Comparison of ENCODE assay signal across 17 cellular contexts in genomic region chr12:28144059-28144458, GRCh38. TPM values are rescaled to one million over a fixed set of nuclear protein-coding genes. Genes with fewer than 3 reads are reported as not detected.
DNase-seq lines count a peak whose midpoint lies in the region; ATAC-seq, FAIRE-seq and TF ChIP-seq lines count a peak whose summit lies in the region.
"Had no signal": no experiment of that assay in that cellular context is flagged by ENCODE, and none has a peak within 500 bp of the region (broad histone marks: within the 10 kb centered on the region; RNA-seq: fewer than 3 reads in every experiment).

No MANE protein-coding gene starts in this region.

- no peaks in the 10 kb centered on the region for H3K9me2 ChIP-seq in GM23338 (ENCODE audit: insufficient read depth)

- POLR2A ChIA-PET in GM12878 (lab: Charles Lee), result no interaction called here

- no peak for TF ChIP-seq CTCF in GM23338 (conservative IDR thresholded peaks at IDR 0.05; ENCODE audit: low read depth in 2 of 2)
- TF ChIP-seq CTCF in GM12878 (IDR thresholded peaks at IDR 0.05 in 2 of 3, conservative IDR thresholded peaks at IDR 0.05 in 1 of 3; ENCODE audit: control insufficient read depth in 2 of 3, extremely low read depth in 1 of 3, insufficient read depth in 1 of 3, low read depth in 3 of 3, low read length in 3 of 3), result no peak
- TF ChIP-seq CTCF in esophagus squamous epithelium (IDR thresholded peaks at IDR 0.05), result no peak

- FAIRE-seq in GM12878 (lab: Jason Lieb, UNC), result no peak
- FAIRE-seq: GM12891, H1 had no signal

- no peaks in the 10 kb centered on the region for H3F3A ChIP-seq in GM23338 (replicated peaks; ENCODE audit: low read depth)

- no peaks in the 10 kb centered on the region for H4K20me1 ChIP-seq in GM23338 (replicated peaks; ENCODE audit: insufficient read depth)
- no peaks in the 10 kb centered on the region for H4K20me1 ChIP-seq in GM12878 (ENCODE audit: control insufficient read depth, insufficient read depth)
- H4K20me1 ChIP-seq: BLaER1 treated with 17β-estradiol and CSF1 and Interleukin-3, amounts not matched to agents 10 nM and 100 nM had no signal

- no peaks in the 10 kb centered on the region for H3K9me3 Mint-ChIP-seq in GM23338
- H3K9me3 Mint-ChIP-seq: IgD-negative memory B cell had no signal

- no peak overlapping the region for H3K9ac ChIP-seq in GM12878 (ENCODE audit: control insufficient read depth, insufficient read depth, low read length)
- H3K9ac ChIP-seq: BLaER1 treated with 17β-estradiol and CSF1 and Interleukin-3, amounts not matched to agents 10 nM and 100 nM; KMS-11 had no signal

- H3K36me3 ChIP-seq in GM23338 (ENCODE audit: insufficient read depth) (no peaks in the 10 kb centered on the region), GM12878 (ENCODE audit: control insufficient read depth in 2 of 2, insufficient read depth in 2 of 2, low read length in 1 of 2) (no peaks in the 10 kb centered on the region), esophagus squamous epithelium (no peaks in the 10 kb centered on the region)
- H3K36me3 ChIP-seq: BLaER1 treated with 17β-estradiol and CSF1 and Interleukin-3, amounts not matched to agents 10 nM and 100 nM had no signal

- CTCF ChIA-PET in GM12878 (lab: Yijun Ruan, JAX), result no interaction called here

- H3K4me1 ChIP-seq in GM23338 (ENCODE audit: insufficient read depth) (no peaks in the 10 kb centered on the region), GM12878 (ENCODE audit: control insufficient read depth, insufficient read depth, low read length) (no peaks in the 10 kb centered on the region), esophagus squamous epithelium (no peaks in the 10 kb centered on the region)
- H3K4me1 ChIP-seq: BLaER1 treated with 17β-estradiol and CSF1 and Interleukin-3, amounts not matched to agents 10 nM and 100 nM had no signal

- ATAC-seq in GM23338, result no peak
- ATAC-seq in GM12878, result no peak
- peak; percentile 98 for ATAC-seq in esophagus mucosa
- ATAC-seq in left lobe of liver, result no peak
- ATAC-seq in GM18907 (IDR thresholded peaks at IDR 0.05; ENCODE audit: unreplicated experiment), result no peak
- ATAC-seq in HG03097 (IDR thresholded peaks at IDR 0.05; ENCODE audit: low FRiP score, unreplicated experiment), result no peak

- no peak overlapping the region for H3K4me3 Mint-ChIP-seq in GM23338
- H3K4me3 Mint-ChIP-seq: CD4-positive, CD25-positive, alpha-beta regulatory T cell; IgD-negative memory B cell had no signal

- H3K79me2 ChIP-seq in GM23338 (replicated peaks; ENCODE audit: insufficient read depth) (no peaks in the 10 kb centered on the region), GM12878 (ENCODE audit: control insufficient read depth, insufficient read depth, low read length) (no peaks in the 10 kb centered on the region)

- H3K27ac Mint-ChIP-seq in GM23338, result no peak overlapping the region
- H3K27ac Mint-ChIP-seq: CD4-positive, CD25-positive, alpha-beta regulatory T cell; IgD-negative memory B cell had no signal

- H3K9me3 ChIP-seq in GM12878 (replicated peaks; ENCODE audit: control insufficient read depth, insufficient read depth, low read length) (no peaks in the 10 kb centered on the region), esophagus squamous epithelium (no peaks in the 10 kb centered on the region)
- H3K9me3 ChIP-seq: BLaER1 treated with 17β-estradiol and CSF1 and Interleukin-3, amounts not matched to agents 10 nM and 100 nM had no signal

- intact Hi-C loops in GM12878 (cut with micrococcal nuclease; ENCODE audit: unreplicated experiment), result no loop called here
- intact Hi-C loops in esophagus squamous epithelium (cut with DNase I), result no loop called here

- RAD21 ChIA-PET in GM12878 (lab: Charles Lee; ENCODE audit: unreplicated experiment), result no interaction called here

- DNase-seq in GM23338 (ENCODE audit: low spot score), result no peak
- DNase-seq in GM12878 (ENCODE audit: low read depth, low spot score), result no peak
- DNase-seq in left lobe of liver (ENCODE audit: low spot score), result no peak
- no peak for DNase-seq in esophagus squamous epithelium (lab: John Stamatoyannopoulos, UW)
- DNase-seq: ACHN; Calu3; CD4-positive, CD25-positive, alpha-beta regulatory T cell; DMS 273 treated with DMSO at 0.1 percent for 48 hours; HCEC 1CT had no signal

- SMC1A ChIA-PET in GM12878 (lab: Charles Lee; ENCODE audit: uncharacterized antibody, unreplicated experiment), result no interaction called here

- TF ChIP-seq POLR2A in GM12878 (IDR thresholded peaks at IDR 0.05; ENCODE audit: low read depth, low read length) (no peak), esophagus squamous epithelium (IDR thresholded peaks at IDR 0.05) (no peak)

- WGBS in GM12878 (ENCODE audit: insufficient coverage, insufficient replicate concordance, low lambda C conversion rate, missing lambda C conversion rate), result 56% methylated on average over 8 of the region's 8 CpGs
- 49 to 52% methylated on average over 7 to 8 of the region's 8 CpGs for WGBS in esophagus squamous epithelium, 2 donors

- H2AFZ ChIP-seq in GM23338 (0 out of 2 replicates have a peak overlapping the region, but pooled peaks have one; percentile 23), GM12878 (ENCODE audit: control insufficient read depth, low read depth, low read length) (no peak overlapping the region)

- no TSS peak for BruUV-seq in GM12878 (replicated peaks; lab: Mats Ljungman, UMichigan)

- no peak overlapping the region for H3K27ac ChIP-seq in GM23338 (ENCODE audit: low read depth)
- no peak overlapping the region for H3K27ac ChIP-seq in GM12878 (ENCODE audit: control insufficient read depth, insufficient read depth)
- H3K27ac ChIP-seq in esophagus squamous epithelium, result peak overlapping the region in 2 of 4 donors; percentile 44 to 66
- H3K27ac ChIP-seq: BLaER1 treated with 17β-estradiol and CSF1 and Interleukin-3, amounts not matched to agents 10 nM and 100 nM; KMS-11 had no signal

- no peaks in the 10 kb centered on the region for H3K27me3 Mint-ChIP-seq in GM23338 (ENCODE audit: insufficient read depth, low read depth, poor library complexity)
- H3K27me3 Mint-ChIP-seq: CD4-positive, CD25-positive, alpha-beta regulatory T cell; IgD-negative memory B cell had no signal

- no peaks in the 10 kb centered on the region for H3K4me1 Mint-ChIP-seq in GM23338
- H3K4me1 Mint-ChIP-seq: CD4-positive, CD25-positive, alpha-beta regulatory T cell; IgD-negative memory B cell had no signal

- H3K27me3 ChIP-seq in GM23338 (ENCODE audit: insufficient read depth), result no peaks in the 10 kb centered on the region
- no peaks in the 10 kb centered on the region for H3K27me3 ChIP-seq in GM12878 (replicated peaks in 1 of 2; ENCODE audit: control insufficient read depth in 2 of 2, insufficient read depth in 2 of 2, low read length in 1 of 2)
- no peaks in the 10 kb centered on the region for H3K27me3 ChIP-seq in esophagus squamous epithelium
- H3K27me3 ChIP-seq: BLaER1 treated with 17β-estradiol and CSF1 and Interleukin-3, amounts not matched to agents 10 nM and 100 nM had no signal

- H3K4me3 ChIP-seq in GM23338 (no peak overlapping the region), GM12878 (no peak overlapping the region), esophagus squamous epithelium (no peak overlapping the region)
- H3K4me3 ChIP-seq: BLaER1 treated with 17β-estradiol and CSF1 and Interleukin-3, amounts not matched to agents 10 nM and 100 nM had no signal

- TF ChIP-seq EP300 in GM12878 (IDR thresholded peaks at IDR 0.05; ENCODE audit: borderline replicate concordance in 1 of 2, control insufficient read depth in 1 of 2, low read depth in 2 of 2, low read length in 2 of 2), result no peak

- no peak for TF ChIP-seq RAD21 in GM12878 (IDR thresholded peaks at IDR 0.05; ENCODE audit: insufficient read depth, low read depth, low read length)

- in situ Hi-C loops in GM12878 (cut with MboI), result no loop called here

- H3K4me2 ChIP-seq in GM23338 (no peak overlapping the region), GM12878 (ENCODE audit: control insufficient read depth, insufficient read depth) (no peak overlapping the region)
- H3K4me2 ChIP-seq: BLaER1 treated with 17β-estradiol and CSF1 and Interleukin-3, amounts not matched to agents 10 nM and 100 nM; KMS-11 had no signal

- H3K36me3 Mint-ChIP-seq in GM23338 (ENCODE audit: low read depth), result no peaks in the 10 kb centered on the region
- H3K36me3 Mint-ChIP-seq: CD4-positive, CD25-positive, alpha-beta regulatory T cell had no signal

TF ChIP-seq in GM12878, 131 proteins besides CTCF, POLR2A, EP300 and RAD21 (continues in another document):
- TF ChIP-seq ATF7 (IDR thresholded peaks at IDR 0.05; ENCODE audit: low read depth), result 0 out of 2 replicates have a peak, but pooled peaks have one; percentile 13
- TF ChIP-seq SMARCA5 (IDR thresholded peaks at IDR 0.05), result no peak
- TF ChIP-seq PBX3 (IDR thresholded peaks at IDR 0.05; ENCODE audit: insufficient replicate concordance, low read depth, low read length), result no peak

RNA-seq across cellular contexts. Expression of gene CCDC91, which starts 46.2 kb away (rescaled TPM):
- total RNA-seq in GM23338 (2014; rRNA removed; shearing (Covaris generic)), result 17.0 and 24.7 TPM in 2 replicates
- polyA plus RNA-seq in GM23338 (2016; fragmentation: Nextera tagmentation; extraction: Ambion mirVana) (40.0 and 48.7 TPM in 2 replicates), GM12878 (2011; rRNA removed) (24.9 and 28.1 TPM in 2 replicates), GM12878 (2014; fragmentation: Illumina TruSeq; extraction: Trizol) (17.2 and 23.3 TPM in 2 replicates), GM12878 (2014; fragmentation: Nextera tagmentation; extraction: Ambion mirVana) (10 to 100 TPM in 1 of 2 experiments, 1 to 10 TPM in 1; 6.1 to 10.3 TPM), GM12878 (2014; rRNA removed) (9.4 and 9.6 TPM in 2 replicates), GM12878 (2016; fragmentation: Nextera tagmentation; extraction: Ambion mirVana) (10 to 100 TPM; 21.1 to 21.6 TPM)
- 85.1 and 85.2 TPM in 2 replicates for total RNA-seq in GM12878 (2013; cell fraction: nucleolus; rRNA removed)
- total RNA-seq in GM12878 (2014; rRNA removed) (13.5 and 15.4 TPM in 2 replicates), GM12878 (2014; rRNA removed; fragmentation: Illumina TruSeq; extraction: Trizol) (17.3 and 20.3 TPM in 2 replicates), GM12878 (2021) (14.1 and 15.8 TPM in 2 replicates), esophagus mucosa (13.3 TPM), left lobe of liver (11.9 TPM), esophagus squamous epithelium (10 to 100 TPM in 3 of 4 donors, 1 to 10 TPM in 1; 7.2 to 37.6 (median 22.7) TPM)
- 7.5 TPM for polyA plus RNA-seq in GM12878 (2011; ENCODE audit: low read depth)
- polyA plus RNA-seq in GM12878 (2011; cell fraction: cytosol; rRNA removed), result 9.1 and 10.1 TPM in 2 replicates
- 12.0 and 12.1 TPM in 2 replicates for polyA plus RNA-seq in GM12878 (2011; cell fraction: nucleus; rRNA removed)
- polyA plus RNA-seq in GM12878 (2012), result 10.2 and 10.7 TPM in 2 replicates
- polyA minus RNA-seq in GM12878 (2011; rRNA and poly(A)+ RNA removed), result 35.1 and 51.9 TPM in 2 replicates
- polyA minus RNA-seq in GM12878 (2011; cell fraction: cytosol; rRNA and poly(A)+ RNA removed), result 17.4 and 23.3 TPM in 2 replicates
- polyA minus RNA-seq in GM12878 (2011; cell fraction: nucleus; rRNA and poly(A)+ RNA removed), result 33.9 and 54.6 TPM in 2 replicates
